19 cellular contexts compared by ENCODE assay signal in the genomic region with DNA sequence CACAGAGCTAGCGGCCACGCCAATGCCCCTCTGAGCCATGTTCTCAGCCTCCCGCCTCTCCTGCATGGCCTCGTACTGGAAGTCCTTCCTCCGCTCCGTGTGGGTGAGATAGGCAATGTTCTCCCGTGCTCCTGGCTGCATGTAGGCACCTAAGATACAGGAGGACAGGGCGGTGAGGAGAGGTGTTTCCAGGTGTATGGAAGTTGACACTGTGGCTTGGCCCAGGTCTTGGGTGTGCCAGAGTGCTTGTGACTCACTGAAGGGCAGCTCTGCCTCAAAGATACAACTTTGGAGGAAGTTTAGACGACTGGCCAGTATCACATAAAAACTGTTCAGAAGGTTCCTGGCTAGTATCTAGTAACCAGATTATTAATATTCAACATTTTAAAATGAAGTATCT. TPM values are rescaled to one million over a fixed set of nuclear protein-coding genes. Genes with fewer than 3 reads are reported as not detected.
A peak's percentile ranks its signal among the peaks of the same experiment; 100 is the strongest.
DNase-seq lines count a peak whose midpoint lies in the region; ATAC-seq, FAIRE-seq and TF ChIP-seq lines count a peak whose summit lies in the region.
"Had no signal": no experiment of that assay in that cellular context is flagged by ENCODE, and none has a peak within 500 bp of the region (broad histone marks: within the 10 kb centered on the region; RNA-seq: fewer than 3 reads in every experiment).

No MANE protein-coding gene starts in this region.

- no TSS peak for BruUV-seq in K562 (replicated peaks; lab: Mats Ljungman, UMichigan)

- POLR2A ChIA-PET in K562 (lab: Yijun Ruan, JAX), result interaction anchor here (1.0 to 5.3 kb wide), 2 partner anchors 9 to 93 kb away, joined by 3 to 35 read pairs; a partner anchor contains a TSS

- in situ Hi-C loops in K562 (cut with MboI), result no loop called here

- no peaks in the 10 kb centered on the region; the same call in 1 of the 2 replicates for H3K9me3 ChIP-seq in K562 (replicated peaks; ENCODE audit: control insufficient read depth, insufficient read depth, low read depth, low read length)
- H3K9me3 ChIP-seq in esophagus squamous epithelium, result no peaks in the 10 kb centered on the region
- no peaks in the 10 kb centered on the region for H3K9me3 ChIP-seq in neural progenitor cell (ENCODE audit: low read depth)
- H3K9me3 ChIP-seq: SJCRH30 had no signal

- TF ChIP-seq POLR2A in K562 (conservative IDR thresholded peaks at IDR 0.05), result no peak
- no peak for TF ChIP-seq POLR2A in esophagus squamous epithelium (IDR thresholded peaks at IDR 0.05)

- peaks cover 13 to 26% of the 10 kb centered on the region in 2 experiments; a peak in 3 of 5 replicates for H3K4me1 ChIP-seq in K562 (replicated peaks in 1 of 2; ENCODE audit: control insufficient read depth in 2 of 2, insufficient read depth in 2 of 2, low read length in 2 of 2)
- peaks cover 0 to 27% (median 5%) of the 10 kb centered on the region in 3 donors for H3K4me1 ChIP-seq in esophagus squamous epithelium
- no peaks in the 10 kb centered on the region for H3K4me1 ChIP-seq in neural progenitor cell
- H3K4me1 ChIP-seq: SJCRH30 had no signal

- TF ChIP-seq RAD21 in K562 (CRISPR knock-in tag; conservative IDR thresholded peaks at IDR 0.05 in 1 of 2, IDR thresholded peaks at IDR 0.05 in 1 of 2), result no peak

- H3K4me3 Mint-ChIP-seq in neural progenitor cell, result no peak overlapping the region
- H3K4me3 Mint-ChIP-seq: CD8-positive, alpha-beta memory T cell had no signal

- no peak for FAIRE-seq in K562 (lab: Jason Lieb, UNC)

- CTCF ChIA-PET in K562 (lab: Yijun Ruan, JAX; ENCODE audit: low intra/inter-chr PET ratio), result no interaction called here

- H3K27me3 ChIP-seq in K562 (ENCODE audit: control insufficient read depth in 2 of 2, insufficient read depth in 2 of 2, low read length in 2 of 2), result no peaks in the 10 kb centered on the region
- H3K27me3 ChIP-seq in esophagus squamous epithelium, result no peaks in the 10 kb centered on the region
- H3K27me3 ChIP-seq in neural progenitor cell, result no peaks in the 10 kb centered on the region
- H3K27me3 ChIP-seq: SJCRH30 had no signal

- H3K27me3 Mint-ChIP-seq in neural progenitor cell (ENCODE audit: insufficient read depth, low read depth), result no peaks in the 10 kb centered on the region
- H3K27me3 Mint-ChIP-seq: CD8-positive, alpha-beta memory T cell had no signal

- 92% methylated on average over 9 of the region's 9 CpGs for WGBS in K562 (ENCODE audit: insufficient coverage, low coverage, missing lambda C conversion rate)
- WGBS in esophagus squamous epithelium, 2 donors, result 55 to 86% methylated on average over 2 to 9 of the region's 9 CpGs

- no peaks in the 10 kb centered on the region for H4K20me1 ChIP-seq in K562 (replicated peaks; ENCODE audit: control insufficient read depth, insufficient read depth, low read length)
- H4K20me1 ChIP-seq in neural progenitor cell (ENCODE audit: low read depth), result no peaks in the 10 kb centered on the region

- H2AFZ ChIP-seq in K562 (ENCODE audit: low read depth, low read length), result no peak overlapping the region
- H2AFZ ChIP-seq in neural progenitor cell (replicated peaks), result no peak overlapping the region

- H3K27ac ChIP-seq in K562 (ENCODE audit: extremely low read depth, low read depth, low read length) (peak overlapping the region; percentile 100), esophagus squamous epithelium (peak overlapping the region in 3 of 4 donors; percentile 78 to 86 (median 86)), neural progenitor cell (no peak overlapping the region)
- H3K27ac ChIP-seq: SJCRH30 had no signal

- no peak overlapping the region for H3K27ac Mint-ChIP-seq in neural progenitor cell

- H3K36me3 ChIP-seq in K562 (ENCODE audit: control insufficient read depth, insufficient read depth, low read length), result peaks cover 93% of the 10 kb centered on the region
- H3K36me3 ChIP-seq in esophagus squamous epithelium, result peaks cover 31 to 100% (median 66%) of the 10 kb centered on the region in 3 donors
- peaks cover 9% of the 10 kb centered on the region for H3K36me3 ChIP-seq in neural progenitor cell

- intact Hi-C loops in Right ventricle myocardium inferior (cut with DNase I), result no loop called here
- intact Hi-C loops in left ventricle myocardium superior (cut with micrococcal nuclease), result no loop called here
- intact Hi-C loops in K562 (cut with micrococcal nuclease), result no loop called here
- intact Hi-C loops in esophagus squamous epithelium (cut with DNase I), result no loop called here

- no peak overlapping the region for H3K4me3 ChIP-seq in K562
- H3K4me3 ChIP-seq in esophagus squamous epithelium, result no peak overlapping the region
- no peak overlapping the region for H3K4me3 ChIP-seq in neural progenitor cell
- H3K4me3 ChIP-seq: SJCRH30 had no signal

- TF ChIP-seq CTCF in K562 (IDR thresholded peaks at IDR 0.05 in 2 of 3, conservative IDR thresholded peaks at IDR 0.05 in 1 of 3; ENCODE audit: insufficient read depth in 2 of 3, low read depth in 1 of 3, low read length in 3 of 3), result no peak
- no peak for TF ChIP-seq CTCF in esophagus squamous epithelium (IDR thresholded peaks at IDR 0.05)
- TF ChIP-seq CTCF in neural progenitor cell (IDR thresholded peaks at IDR 0.05), result no peak

- TF ChIP-seq EP300 in K562 (IDR thresholded peaks at IDR 0.05; ENCODE audit: low read length), result no peak

- no peaks in the 10 kb centered on the region for H3K9me3 Mint-ChIP-seq in neural progenitor cell
- H3K9me3 Mint-ChIP-seq: CD8-positive, alpha-beta memory T cell had no signal

- DNase-seq in Right ventricle myocardium inferior (ENCODE audit: missing footprints) (no peak), left ventricle myocardium superior (no peak), K562 (ENCODE audit: extremely low read depth in 1 of 4, low spot score in 3 of 4) (no peak), esophagus squamous epithelium (lab: John Stamatoyannopoulos, UW) (no peak), NCI-H1930 (lab: John Stamatoyannopoulos, UW) (no peak), DMS79 treated with DMSO at 0.1 percent for 48 hours (lab: John Stamatoyannopoulos, UW) (no peak), neural progenitor cell (ENCODE audit: low spot score) (no peak)
- DNase-seq: C1 segment of cervical spinal cord; CD8-positive, alpha-beta memory T cell; DMS53; KBM-7; NCI-H1105 treated with DMSO at 0.1 percent for 48 hours; NCI-H1694; NCI-H2107; NCI-H510A treated with DMSO at 0.1 percent for 48 hours; NCI-H82; PC-3; RPMI8226; SJCRH30 had no signal

- peaks cover 9% of the 10 kb centered on the region for H3F3A ChIP-seq in neural progenitor cell (ENCODE audit: low read depth)

- no peak overlapping the region for H3K4me2 ChIP-seq in K562 (ENCODE audit: insufficient read depth, low read length)
- no peak overlapping the region for H3K4me2 ChIP-seq in neural progenitor cell

- peak; percentile 18 for ATAC-seq in Right ventricle myocardium inferior
- no peak for ATAC-seq in left ventricle myocardium superior
- ATAC-seq in K562, result no peak
- ATAC-seq: PC-3 had no signal

- H3K36me3 Mint-ChIP-seq in neural progenitor cell, result peaks cover 44% of the 10 kb centered on the region

- H3K9ac ChIP-seq in K562 (ENCODE audit: insufficient read depth in 1 of 2, low read depth in 2 of 2, low read length in 2 of 2), result peak overlapping the region; percentile 61 to 87; a peak in 2 of 4 replicates
- H3K9ac ChIP-seq in neural progenitor cell, result no peak overlapping the region

- H3K79me2 ChIP-seq in K562 (ENCODE audit: control insufficient read depth, insufficient read depth, low read length), result peaks cover 21% of the 10 kb centered on the region
- peaks cover 1% of the 10 kb centered on the region for H3K79me2 ChIP-seq in neural progenitor cell (ENCODE audit: low read depth)

- H3K9me1 ChIP-seq in K562 (ENCODE audit: control insufficient read depth, insufficient read depth, low read length), result no peaks in the 10 kb centered on the region

- H3K4me1 Mint-ChIP-seq in neural progenitor cell, result no peaks in the 10 kb centered on the region

RNA-seq across cellular contexts. Expression of a gene that starts 8.5 kb away (rescaled TPM):
- total RNA-seq in Right ventricle myocardium inferior (20.9 TPM), left ventricle myocardium superior (23.5 TPM), K562 (2014; rRNA removed) (13.5 and 14.2 TPM in 2 replicates), K562 (2014; rRNA removed; fragmentation: Illumina TruSeq; extraction: Trizol) (34.4 and 39.1 TPM in 2 replicates), K562 (2015; rRNA removed; fragmentation: Illumina TruSeq; extraction: Trizol) (27.6 and 28.7 TPM in 2 replicates), K562 (2021) (35.1 and 35.5 TPM in 2 replicates), esophagus squamous epithelium (10 to 100 TPM; 11.4 to 27.3 (median 13.6) TPM), neural progenitor cell (ENCODE audit: low replicate concordance) (28.0 and 36.0 TPM in 2 replicates)
- total RNA-seq in K562 (2011; cell fraction: chromatin; rRNA removed; ENCODE audit: low replicate concordance), result 21.3 and 32.0 TPM in 2 replicates
- total RNA-seq in K562 (2011; cell fraction: nucleolus; rRNA removed), result 11.2 and 13.3 TPM in 2 replicates
- total RNA-seq in K562 (2011; cell fraction: nucleoplasm; rRNA removed), result 16.1 and 17.9 TPM in 2 replicates
- polyA plus RNA-seq in K562 (2011; rRNA removed) (29.4 and 59.4 TPM in 2 replicates), K562 (2014; fragmentation: Illumina TruSeq; extraction: Trizol) (27.8 and 34.9 TPM in 2 replicates), K562 (2014; fragmentation: Nextera tagmentation; extraction: Ambion mirVana) (1 to 10 TPM; 4.9 to 5.7 TPM), K562 (2014; rRNA removed) (28.0 and 34.6 TPM in 2 replicates)
- 15.8 and 23.9 TPM in 2 replicates for polyA plus RNA-seq in K562 (2011; cell fraction: cytosol; rRNA removed)
- polyA plus RNA-seq in K562 (2011; cell fraction: nucleus; rRNA removed), result 13.6 and 13.8 TPM in 2 replicates
- 12.8 and 19.3 TPM in 2 replicates for polyA plus RNA-seq in K562 (2012)
- polyA minus RNA-seq in K562 (2011; rRNA and poly(A)+ RNA removed), result 30.1 and 47.2 TPM in 2 replicates
- 7.0 and 20.5 TPM in 2 replicates for polyA minus RNA-seq in K562 (2011; cell fraction: cytosol; rRNA and poly(A)+ RNA removed)
- 4.2 and 7.7 TPM in 2 replicates for polyA minus RNA-seq in K562 (2011; cell fraction: nucleus; rRNA and poly(A)+ RNA removed)

RNA-seq across cellular contexts. Expression of a gene that starts 8.6 kb away (rescaled TPM):
- total RNA-seq in Right ventricle myocardium inferior (8.5 TPM), left ventricle myocardium superior (10.0 TPM), K562 (2014; rRNA removed) (17.7 and 24.7 TPM in 2 replicates), K562 (2014; rRNA removed; fragmentation: Illumina TruSeq; extraction: Trizol) (25.7 and 28.8 TPM in 2 replicates), K562 (2015; rRNA removed; fragmentation: Illumina TruSeq; extraction: Trizol) (20.7 and 22.5 TPM in 2 replicates), K562 (2021) (27.6 and 28.4 TPM in 2 replicates), esophagus squamous epithelium (10 to 100 TPM; 21.9 to 28.5 (median 24.5) TPM), neural progenitor cell (ENCODE audit: low replicate concordance) (65.3 and 95.5 TPM in 2 replicates)
- total RNA-seq in K562 (2011; cell fraction: chromatin; rRNA removed; ENCODE audit: low replicate concordance), result 113 and 158 TPM in 2 replicates
- total RNA-seq in K562 (2011; cell fraction: nucleolus; rRNA removed), result 66.7 and 67.0 TPM in 2 replicates
- 82.3 and 87.6 TPM in 2 replicates for total RNA-seq in K562 (2011; cell fraction: nucleoplasm; rRNA removed)
- polyA plus RNA-seq in K562 (2011; rRNA removed) (28.3 and 35.2 TPM in 2 replicates), K562 (2014; fragmentation: Illumina TruSeq; extraction: Trizol) (28.4 and 29.2 TPM in 2 replicates), K562 (2014; fragmentation: Nextera tagmentation; extraction: Ambion mirVana) (10 to 100 TPM; 12.8 to 23.7 TPM), K562 (2014; rRNA removed) (24.7 and 25.3 TPM in 2 replicates)
- polyA plus RNA-seq in K562 (2011; cell fraction: cytosol; rRNA removed), result 22.6 and 24.7 TPM in 2 replicates
- 98.7 and 99.9 TPM in 2 replicates for polyA plus RNA-seq in K562 (2011; cell fraction: nucleus; rRNA removed)
- 18.4 and 25.1 TPM in 2 replicates for polyA plus RNA-seq in K562 (2012)
- 44.8 and 58.9 TPM in 2 replicates for polyA minus RNA-seq in K562 (2011; rRNA and poly(A)+ RNA removed)
- polyA minus RNA-seq in K562 (2011; cell fraction: cytosol; rRNA and poly(A)+ RNA removed), result 15.2 and 16.9 TPM in 2 replicates
- 39.2 and 74.3 TPM in 2 replicates for polyA minus RNA-seq in K562 (2011; cell fraction: nucleus; rRNA and poly(A)+ RNA removed)

RNA-seq across cellular contexts. Expression of a gene that starts 20.1 kb away (rescaled TPM):
- total RNA-seq in Right ventricle myocardium inferior (20.3 TPM), left ventricle myocardium superior (22.3 TPM), K562 (2014; rRNA removed) (23.8 and 26.5 TPM in 2 replicates), K562 (2014; rRNA removed; fragmentation: Illumina TruSeq; extraction: Trizol) (25.2 and 26.1 TPM in 2 replicates), K562 (2015; rRNA removed; fragmentation: Illumina TruSeq; extraction: Trizol) (28.5 and 29.0 TPM in 2 replicates), K562 (2021) (31.7 and 38.1 TPM in 2 replicates), esophagus squamous epithelium (10 to 100 TPM; 21.6 to 27.1 (median 25.8) TPM), neural progenitor cell (ENCODE audit: low replicate concordance) (22.2 and 26.2 TPM in 2 replicates)
- 76.4 and 89.2 TPM in 2 replicates for total RNA-seq in K562 (2011; cell fraction: chromatin; rRNA removed; ENCODE audit: low replicate concordance)
- 51.2 and 58.4 TPM in 2 replicates for total RNA-seq in K562 (2011; cell fraction: nucleolus; rRNA removed)
- 52.2 and 57.7 TPM in 2 replicates for total RNA-seq in K562 (2011; cell fraction: nucleoplasm; rRNA removed)
- polyA plus RNA-seq in K562 (2011; rRNA removed) (29.7 and 30.8 TPM in 2 replicates), K562 (2014; fragmentation: Illumina TruSeq; extraction: Trizol) (22.6 and 26.6 TPM in 2 replicates), K562 (2014; fragmentation: Nextera tagmentation; extraction: Ambion mirVana) (10 to 100 TPM; 11.5 to 20.8 TPM), K562 (2014; rRNA removed) (19.3 and 21.5 TPM in 2 replicates)
- polyA plus RNA-seq in K562 (2011; cell fraction: cytosol; rRNA removed), result 26.8 and 27.0 TPM in 2 replicates
- 44.9 and 57.2 TPM in 2 replicates for polyA plus RNA-seq in K562 (2011; cell fraction: nucleus; rRNA removed)
- polyA plus RNA-seq in K562 (2012), result 21.5 and 23.8 TPM in 2 replicates
- polyA minus RNA-seq in K562 (2011; rRNA and poly(A)+ RNA removed), result 44.3 and 59.6 TPM in 2 replicates
- polyA minus RNA-seq in K562 (2011; cell fraction: cytosol; rRNA and poly(A)+ RNA removed), result 18.2 and 23.7 TPM in 2 replicates
- polyA minus RNA-seq in K562 (2011; cell fraction: nucleus; rRNA and poly(A)+ RNA removed), result 21.0 and 46.0 TPM in 2 replicates
